8 cellular contexts compared by ENCODE assay signal in the genomic region with DNA sequence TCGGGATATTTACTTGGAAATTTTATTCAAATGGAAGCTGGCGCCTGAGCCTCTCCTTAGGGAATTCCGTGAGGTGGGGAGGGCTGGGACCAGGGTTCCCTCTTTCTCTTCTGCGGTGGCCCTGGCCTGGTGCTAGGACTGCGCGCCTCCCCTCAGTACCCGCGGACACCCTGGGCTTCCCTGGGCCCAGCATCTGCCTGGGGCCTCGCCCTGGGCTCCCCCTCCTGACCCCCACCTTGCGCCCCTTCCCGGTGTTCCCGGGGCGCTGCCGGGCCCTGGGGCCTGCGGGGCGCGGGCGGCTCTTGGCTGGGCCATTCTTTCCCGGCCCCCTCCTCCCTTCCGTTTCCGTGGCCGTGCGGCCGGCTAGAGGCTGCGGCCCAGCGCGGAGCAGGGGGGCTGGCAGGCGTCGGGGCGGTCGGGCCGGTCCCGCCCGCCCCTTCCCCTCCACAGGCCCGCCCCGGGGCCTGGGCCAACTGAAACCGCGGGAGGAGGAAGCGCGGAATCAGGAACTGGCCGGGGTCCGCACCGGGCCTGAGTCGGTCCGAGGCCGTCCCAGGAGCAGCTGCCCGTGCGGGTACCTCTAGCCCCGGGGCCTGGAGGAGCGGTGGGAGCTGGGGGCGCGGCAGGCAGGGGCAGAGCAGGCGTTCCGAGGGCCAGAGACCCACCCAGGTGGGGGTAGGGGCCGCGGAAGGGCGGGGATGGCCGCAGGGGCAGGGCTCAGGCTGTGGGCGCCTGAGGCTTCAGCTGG. TPM values are rescaled to one million over a fixed set of nuclear protein-coding genes. Genes with fewer than 3 reads are reported as not detected.
DNase-seq lines count a peak whose midpoint lies in the region; ATAC-seq, FAIRE-seq and TF ChIP-seq lines count a peak whose summit lies in the region.

TSS of gene FES (plus strand) at position 534 of the 748 bp plus-strand sequence. CDS start 542 bp downstream, outside the sequence.

- no peak for TF ChIP-seq CTCF in H1 (IDR thresholded peaks at IDR 0.05; ENCODE audit: control extremely low read depth in 1 of 3, insufficient read depth in 1 of 3, low read depth in 1 of 3, low read length in 3 of 3)
- TF ChIP-seq CTCF in transverse colon (IDR thresholded peaks at IDR 0.05) = no peak

- H3K18ac ChIP-seq in H1 (ENCODE audit: extremely low read depth, low read length) = peak within 1 kb of the TSS; percentile 97
- peak within 1 kb of the TSS; percentile 85 to 92 for H3K18ac ChIP-seq in mesenchymal stem cell (ENCODE audit: low read depth in 1 of 2, low read length in 2 of 2)

- peak within 1 kb of the TSS in 1 of 4 experiments; percentile 24; a peak in 3 of 7 replicates for H3K9ac ChIP-seq in H1 (replicated peaks in 1 of 4; ENCODE audit: extremely low read depth in 1 of 4, low read depth in 3 of 4, low read length in 3 of 4)
- peak within 1 kb of the TSS; percentile 93 for H3K9ac ChIP-seq in mesenchymal stem cell (ENCODE audit: low read length)

- peaks cover 0 to 21% (median 15%) of the 10 kb centered on the region in 4 experiments; a peak in 6 of 7 replicates for H3K4me1 ChIP-seq in H1 (replicated peaks in 1 of 4; ENCODE audit: control insufficient read depth in 3 of 4, insufficient read depth in 4 of 4, low read length in 3 of 4)
- peaks cover 24% of the 10 kb centered on the region for H3K4me1 ChIP-seq in mesenchymal stem cell (ENCODE audit: control insufficient read depth, insufficient read depth, low read depth, low read length)
- peaks cover 6 to 35% (median 23%) of the 10 kb centered on the region in 4 donors for H3K4me1 ChIP-seq in transverse colon

- CTCF ChIA-PET in H1 (lab: Charles Lee; ENCODE audit: partially characterized antibody) = interaction anchor here (0.9 to 5.5 kb wide), 17 partner anchors 10 to 265 kb away, joined by 3 to 132 read pairs (median 17); partner anchors contain the start of genes HDDC3, MAN2A2 and UNC45A

- WGBS in H1 (ENCODE audit: extremely low coverage in 1 of 2, insufficient coverage in 1 of 2, insufficient read length in 1 of 2, insufficient replicate concordance in 2 of 2, low coverage in 1 of 2, low lambda C conversion rate in 2 of 2, missing lambda C conversion rate in 1 of 2), 2 experiments = 22% methylated on average over 25 of the region's 59 CpGs; no CpG with 5 or more reads in 1 of the 2 experiments
- WGBS in mesenchymal stem cell = 10% methylated on average over 58 of the region's 59 CpGs
- WGBS in transverse colon (ENCODE audit: low coverage in 1 of 2), 2 donors = 10% methylated on average over 39 of the region's 59 CpGs; no CpG with 5 or more reads in 1 of the 2 donors

- H4K91ac ChIP-seq in H1 (replicated peaks; ENCODE audit: insufficient read length, low read length) = peak within 1 kb of the TSS; percentile 95
- H4K91ac ChIP-seq in mesenchymal stem cell (ENCODE audit: low read length) = peak within 1 kb of the TSS; percentile 92

- no peak within 1 kb of the TSS for H3K23ac ChIP-seq in H1 (ENCODE audit: insufficient read length)
- no peak within 1 kb of the TSS for H3K23ac ChIP-seq in mesenchymal stem cell (ENCODE audit: low read length in 2 of 2)

- H2BK12ac ChIP-seq in H1 (ENCODE audit: low read depth, low read length) (peak within 1 kb of the TSS; percentile 87; the same call in 1 of the 2 replicates), mesenchymal stem cell (ENCODE audit: low read length in 2 of 2) (peak within 1 kb of the TSS in 1 of 2 experiments; percentile 86)

- H4K5ac ChIP-seq in H1 (ENCODE audit: insufficient read length, low read depth, low read length) = peak within 1 kb of the TSS; percentile 37

- H2AFZ ChIP-seq in H1 (ENCODE audit: low read length) (peak within 1 kb of the TSS; percentile 42; the same call in 1 of the 2 replicates), mesenchymal stem cell (ENCODE audit: low read depth, low read length) (peak within 1 kb of the TSS; percentile 57)

- H3K79me1 ChIP-seq in H1 (ENCODE audit: low read depth, low read length) (no peaks in the 10 kb centered on the region; the same call in 1 of the 2 replicates), mesenchymal stem cell (replicated peaks; ENCODE audit: low read length, poor library complexity, severe bottlenecking) (peaks cover 15% of the 10 kb centered on the region)

- TF ChIP-seq RAD21 in H1 (IDR thresholded peaks at IDR 0.05 in 1 of 2, conservative IDR thresholded peaks at IDR 0.05 in 1 of 2; ENCODE audit: low read depth in 2 of 2, low read length in 2 of 2) = no peak

- peak within 1 kb of the TSS; percentile 18 to 57 (median 22); a peak in 7 of 8 replicates for H3K4me3 ChIP-seq in H1 (ENCODE audit: extremely low read depth in 1 of 4, insufficient read depth in 2 of 4, low read depth in 3 of 4, low read length in 4 of 4)
- H3K4me3 ChIP-seq in mesenchymal stem cell (ENCODE audit: insufficient read depth in 1 of 2, low read depth in 1 of 2, low read length in 2 of 2) = peak within 1 kb of the TSS; percentile 55 to 78
- peak within 1 kb of the TSS; percentile 36 to 56 (median 50) for H3K4me3 ChIP-seq in transverse colon

- POLR2A ChIA-PET in H1 (lab: Charles Lee; ENCODE audit: partially characterized antibody) = interaction anchor here (0.9 to 4.7 kb wide), 7 partner anchors 10 to 67 kb away, joined by 3 to 22 read pairs (median 11); partner anchors contain the start of gene FURIN

- no peaks in the 10 kb centered on the region for H3K79me2 ChIP-seq in H1 (ENCODE audit: control insufficient read depth in 1 of 2, insufficient read depth in 2 of 2, low read length in 2 of 2)

- peaks cover 5 to 12% (median 7%) of the 10 kb centered on the region in 4 experiments; a peak in 4 of 8 replicates for H3K36me3 ChIP-seq in H1 (ENCODE audit: control insufficient read depth in 2 of 4, insufficient read depth in 4 of 4, low read length in 3 of 4)
- H3K36me3 ChIP-seq in mesenchymal stem cell (ENCODE audit: control insufficient read depth in 1 of 2, insufficient read depth in 2 of 2, low read depth in 1 of 2, low read length in 2 of 2) = peaks cover 46 to 54% of the 10 kb centered on the region in 2 experiments
- H3K36me3 ChIP-seq in transverse colon = peaks cover 0 to 11% (median 3%) of the 10 kb centered on the region in 4 donors

- H4K8ac ChIP-seq in H1 (ENCODE audit: extremely low read depth, insufficient read depth, low read length) = peak within 1 kb of the TSS; percentile 86
- peak within 1 kb of the TSS; percentile 98 for H4K8ac ChIP-seq in mesenchymal stem cell (ENCODE audit: low read length)

- H3K4me2 ChIP-seq in H1 (ENCODE audit: insufficient read depth in 1 of 2, low read depth in 2 of 2, low read length in 2 of 2) = peak within 1 kb of the TSS; percentile 62 to 72
- peak within 1 kb of the TSS; percentile 76 for H3K4me2 ChIP-seq in mesenchymal stem cell (ENCODE audit: low read length, poor library complexity, severe bottlenecking)

- DNase-seq in ELF-1 (ENCODE audit: low read depth, low spot score) (peak; percentile 69), NCI-H526 treated with DMSO at 0.1 percent for 48 hours (lab: John Stamatoyannopoulos, UW) (peak; percentile 91), H1 (ENCODE audit: low read depth in 1 of 2, low spot score in 2 of 2) (peak in 1 of 2 experiments; percentile 79), mesenchymal stem cell (peak; percentile 56), transverse colon (peak; percentile 64), SK-N-DZ (ENCODE audit: low spot score) (no peak), COR-L47 (lab: John Stamatoyannopoulos, UW) (no peak)

- TF ChIP-seq EP300 in H1 (IDR thresholded peaks at IDR 0.05; ENCODE audit: borderline replicate concordance in 1 of 2, low read depth in 2 of 2, low read length in 2 of 2) (no peak), transverse colon (IDR thresholded peaks at IDR 0.05; ENCODE audit: low read depth) (no peak)

- no peak within 1 kb of the TSS for H3K56ac ChIP-seq in H1 (replicated peaks; ENCODE audit: insufficient read length, low read depth, low read length)

- ATAC-seq in HG02981 (IDR thresholded peaks at IDR 0.05; ENCODE audit: unreplicated experiment) = no peak

- intact Hi-C loops in transverse colon (cut with DNase I; ENCODE audit: low total_unique reads) = loop anchor here (10.0 kb wide), 1 partner anchor 169 kb away; the partner anchor contains the start of gene BLM

- no peak within 1 kb of the TSS; the same call in 1 of the 2 replicates for H2BK20ac ChIP-seq in H1 (ENCODE audit: low read length)

- H3K23me2 ChIP-seq in H1 (ENCODE audit: low read depth, low read length) = no peaks in the 10 kb centered on the region; the same call in 1 of the 2 replicates

- H3K27me3 ChIP-seq in H1 (replicated peaks in 1 of 4; ENCODE audit: control insufficient read depth in 3 of 4, extremely low read depth in 1 of 4, insufficient read depth in 3 of 4, low read length in 3 of 4) = no peaks in the 10 kb centered on the region
- H3K27me3 ChIP-seq in mesenchymal stem cell (ENCODE audit: control insufficient read depth in 1 of 2, insufficient read depth in 1 of 2, low read length in 2 of 2) = no peaks in the 10 kb centered on the region
- H3K27me3 ChIP-seq in transverse colon = no peaks in the 10 kb centered on the region

- peak within 1 kb of the TSS; percentile 87; the same call in 1 of the 2 replicates for H2BK5ac ChIP-seq in H1 (ENCODE audit: low read depth, low read length)
- no peak within 1 kb of the TSS for H2BK5ac ChIP-seq in mesenchymal stem cell (ENCODE audit: low read depth, low read length, poor library complexity, severe bottlenecking)

- H3K27ac ChIP-seq in H1 (ENCODE audit: low read depth, low read length) (no peak within 1 kb of the TSS), mesenchymal stem cell (ENCODE audit: low read length, poor library complexity, severe bottlenecking) (peak within 1 kb of the TSS; percentile 12), transverse colon (peak within 1 kb of the TSS; percentile 86 to 92 (median 90))

- FAIRE-seq in H1 (lab: Jason Lieb, UNC) = no peak

- H3K14ac ChIP-seq in H1 (ENCODE audit: insufficient read length) = no peak within 1 kb of the TSS
- H3K14ac ChIP-seq in mesenchymal stem cell (ENCODE audit: low read length in 2 of 2) = peak within 1 kb of the TSS in 1 of 2 experiments; percentile 97

- H2BK15ac ChIP-seq in H1 (ENCODE audit: low read length) = peak within 1 kb of the TSS; percentile 97; the same call in 1 of the 2 replicates
- H2BK15ac ChIP-seq in mesenchymal stem cell (ENCODE audit: low read depth, poor library complexity, severe bottlenecking) = peak within 1 kb of the TSS; percentile 96

- H4K20me1 ChIP-seq in H1 (replicated peaks in 1 of 2; ENCODE audit: control insufficient read depth in 1 of 2, insufficient read depth in 2 of 2, low read length in 2 of 2) = peaks cover 0 to 3% of the 10 kb centered on the region in 2 experiments

- H2AK5ac ChIP-seq in H1 (ENCODE audit: low read depth, low read length) (no peak within 1 kb of the TSS; the same call in 1 of the 2 replicates), mesenchymal stem cell (ENCODE audit: low read length, severe bottlenecking) (peak within 1 kb of the TSS; percentile 0)

- in situ Hi-C loops in transverse colon (cut with MboI; ENCODE audit: low pct_ligation_motif_present in 1 of 4, low pct_unique_long_range_greater_than_20kb in 1 of 4, low sequenced_read_pairs in 3 of 4) = loop anchor here in 3 of 4 donors (10.0 to 25.0 kb wide), 3 partner anchors 222 to 572 kb away; no protein-coding TSS in a partner anchor

- H3K4ac ChIP-seq in H1 (replicated peaks; ENCODE audit: insufficient read length, low read depth, low read length) (peak within 1 kb of the TSS; percentile 66), mesenchymal stem cell (ENCODE audit: low read depth in 1 of 2, low read length in 2 of 2) (peak within 1 kb of the TSS; percentile 88 to 92)

- no peak within 1 kb of the TSS for H2BK120ac ChIP-seq in H1 (replicated peaks; ENCODE audit: low read depth, low read length)
- peak within 1 kb of the TSS; percentile 99 for H2BK120ac ChIP-seq in mesenchymal stem cell (ENCODE audit: low read depth, low read length)

- TF ChIP-seq POLR2A in H1 (IDR thresholded peaks at IDR 0.05; ENCODE audit: control extremely low read depth in 1 of 2, low read depth in 2 of 2, low read length in 2 of 2) = peak in 1 of 2 experiments; percentile 61; a peak in 1 of 3 replicates
- peak; percentile 51 for TF ChIP-seq POLR2A in transverse colon (IDR thresholded peaks at IDR 0.05)

- H3K9me3 ChIP-seq in H1 (ENCODE audit: insufficient read depth in 2 of 2, low read depth in 1 of 2, low read length in 1 of 2) (no peaks in the 10 kb centered on the region), mesenchymal stem cell (ENCODE audit: control insufficient read depth, low read length) (no peaks in the 10 kb centered on the region), transverse colon (no peaks in the 10 kb centered on the region)

RNA-seq across cellular contexts. Expression of gene FES, which starts in this region (rescaled TPM):
- 6.8 and 8.6 TPM in 2 replicates for total RNA-seq in H1 (2021; fragmentation: NEBNext Ultra II Directional; extraction: Animal tissue kit (Norgen Biotek cat#: 25700))
- polyA plus RNA-seq in H1 (2011; rRNA removed) = 8.5 and 10.9 TPM in 2 replicates
- 9.5 TPM for polyA plus RNA-seq in H1 (2011; cell fraction: cytosol; rRNA removed)
- 42.5 TPM for polyA plus RNA-seq in H1 (2011; cell fraction: nucleus; rRNA removed)
- polyA plus RNA-seq in H1 (2012, experiment 1 of 2) = 4.2 to 9.7 TPM (median 8.0 TPM) in 4 replicates
- polyA plus RNA-seq in H1 (2012, experiment 2 of 2) = 6.3 TPM
- 3.9 TPM for polyA plus RNA-seq in H1 (2013, experiment 1 of 2)
- 3.0 TPM for polyA plus RNA-seq in H1 (2013, experiment 2 of 2)
- 7.4 and 8.6 TPM in 2 replicates for polyA minus RNA-seq in H1 (2011; rRNA and poly(A)+ RNA removed)
- 9.8 TPM for polyA minus RNA-seq in H1 (2011; cell fraction: cytosol; rRNA and poly(A)+ RNA removed)
- 18.5 TPM for polyA minus RNA-seq in H1 (2011; cell fraction: nucleus; rRNA and poly(A)+ RNA removed)
- 5.5 TPM for polyA plus RNA-seq in mesenchymal stem cell (2013, experiment 1 of 2)
- polyA plus RNA-seq in mesenchymal stem cell (2013, experiment 2 of 2) = 5.3 TPM
- 10 to 100 TPM in 3 of 4 donors, 1 to 10 TPM in 1; 7.0 to 18.3 (median 14.0) TPM for total RNA-seq in transverse colon
- polyA plus RNA-seq in SK-N-DZ (2014; cell fraction: cytosol; rRNA removed) = 4.5 and 5.1 TPM in 2 replicates
- 4.8 and 13.5 TPM in 2 replicates for polyA plus RNA-seq in SK-N-DZ (2014; cell fraction: nucleus; rRNA removed)

Comparison
In these comparisons a context has a peak if more than half of its experiments do, and no peak if none do; other contexts are left out.
1. DNase-seq: peak in ELF-1 (single experiment), NCI-H526 treated with DMSO at 0.1 percent for 48 hours (single experiment), mesenchymal stem cell (single experiment) and transverse colon (single experiment); none in SK-N-DZ (single experiment) and COR-L47 (single experiment).
2. Peak in every context shown above with its lines, with median percentiles within 50 percentile points of each other: H3K4me3 ChIP-seq.